21 cellular contexts compared by ENCODE assay signal in genomic region chr2:19505199-19506136, GRCh38.
DNase-seq lines count a peak whose midpoint lies in the region; ATAC-seq and TF ChIP-seq lines count a peak whose summit lies in the region.
"Had no signal": no experiment of that assay in that cellular context is flagged by ENCODE, and none has a peak within 500 bp of the region (broad histone marks: within the 10 kb centered on the region; RNA-seq: fewer than 3 reads in every experiment).

No MANE protein-coding gene starts in this region.

- no peaks in the 10 kb centered on the region for H3K27me3 Mint-ChIP-seq in progenitor cell of endocrine pancreas
- H3K27me3 Mint-ChIP-seq in CD8-positive, alpha-beta T cell (ENCODE audit: low read depth), result peaks cover 28% of the 10 kb centered on the region

- ATAC-seq in CD8-positive, alpha-beta T cell, result no peak

- peaks cover 25% of the 10 kb centered on the region for H3K9me3 Mint-ChIP-seq in progenitor cell of endocrine pancreas (ENCODE audit: low read depth)
- H3K9me3 Mint-ChIP-seq in CD8-positive, alpha-beta T cell, result no peaks in the 10 kb centered on the region
- H3K9me3 Mint-ChIP-seq: H9, neural crest cell had no signal

- 42 to 46% (median 44%) methylated on average over 5 of the region's 5 CpGs for WGBS in adrenal gland, 4 donors

- H3K36me3 ChIP-seq in adrenal gland (replicated peaks in 1 of 2), result no peaks in the 10 kb centered on the region
- H3K36me3 ChIP-seq in CD8-positive, alpha-beta T cell (ENCODE audit: insufficient read depth, low read length), result no peaks in the 10 kb centered on the region
- H3K36me3 ChIP-seq: colonic mucosa, upper lobe of left lung had no signal

- H3K36me3 Mint-ChIP-seq in progenitor cell of endocrine pancreas (ENCODE audit: insufficient read depth), result peaks cover 11% of the 10 kb centered on the region
- H3K36me3 Mint-ChIP-seq in CD8-positive, alpha-beta T cell, result no peaks in the 10 kb centered on the region
- H3K36me3 Mint-ChIP-seq: immature natural killer cell had no signal

- TF ChIP-seq CTCF in progenitor cell of endocrine pancreas (IDR thresholded peaks at IDR 0.05; ENCODE audit: unreplicated experiment) (no peak), adrenal gland (IDR thresholded peaks at IDR 0.05) (no peak)
- TF ChIP-seq CTCF in CD8-positive, alpha-beta T cell (IDR thresholded peaks at IDR 0.05), result no peak

- TF ChIP-seq POLR2A in adrenal gland (IDR thresholded peaks at IDR 0.05), result no peak

- H3K27ac ChIP-seq in adrenal gland, result no peak overlapping the region
- H3K27ac ChIP-seq in CD8-positive, alpha-beta T cell (ENCODE audit: low read depth, low read length), result no peak overlapping the region
- H3K27ac ChIP-seq: colonic mucosa, upper lobe of left lung had no signal

- peak overlapping the region; percentile 89 for H3K27ac Mint-ChIP-seq in progenitor cell of endocrine pancreas
- no peak overlapping the region for H3K27ac Mint-ChIP-seq in CD8-positive, alpha-beta T cell
- H3K27ac Mint-ChIP-seq: B cell, H9, immature natural killer cell had no signal

- peak; percentile 67 for DNase-seq in NCI-H146 treated with DMSO at 0.1 percent for 48 hours (lab: John Stamatoyannopoulos, UW; ENCODE audit: unreplicated experiment)
- DNase-seq in NCI-H146 (lab: John Stamatoyannopoulos, UW), result no peak
- DNase-seq in NCI-H1048 (lab: John Stamatoyannopoulos, UW), result peak; percentile 49
- peak; percentile 4 for DNase-seq in iris pigment epithelial cell (ENCODE audit: low read depth)
- DNase-seq in progenitor cell of endocrine pancreas (ENCODE audit: low spot score, unreplicated experiment), result no peak
- DNase-seq in adrenal gland, result no peak
- no peak for DNase-seq in CD8-positive, alpha-beta T cell
- DNase-seq in NCI-H345 treated with DMSO at 0.1 percent for 48 hours (lab: John Stamatoyannopoulos, UW; ENCODE audit: unreplicated experiment), result no peak
- DNase-seq: activated CD4-positive, alpha-beta T cell treated with anti-CD3 and anti-CD28 coated beads for 1 hour; activated gamma-delta T cell treated with Interleukin-2 at 50 U/mL for 16 hours; colonic mucosa; effector memory CD4-positive, alpha-beta T cell; foreskin fibroblast; H9; immature natural killer cell; Kasumi-1; NCI-H1092 treated with DMSO at 0.1 percent for 48 hours; T-helper 1 cell; upper lobe of left lung had no signal

- no peak overlapping the region for H3K4me3 Mint-ChIP-seq in progenitor cell of endocrine pancreas (ENCODE audit: low read depth)
- H3K4me3 Mint-ChIP-seq in CD8-positive, alpha-beta T cell, result no peak overlapping the region
- H3K4me3 Mint-ChIP-seq: B cell, H9, immature natural killer cell, neural crest cell had no signal

- peaks cover 3% of the 10 kb centered on the region for H3K27me3 ChIP-seq in adrenal gland
- H3K27me3 ChIP-seq in CD8-positive, alpha-beta T cell (ENCODE audit: insufficient read depth, low read length), result no peaks in the 10 kb centered on the region
- H3K27me3 ChIP-seq: colonic mucosa, upper lobe of left lung had no signal

- H3K4me1 Mint-ChIP-seq in progenitor cell of endocrine pancreas (ENCODE audit: low read depth), result peaks cover 36% of the 10 kb centered on the region
- no peaks in the 10 kb centered on the region for H3K4me1 Mint-ChIP-seq in CD8-positive, alpha-beta T cell (ENCODE audit: low read depth)
- H3K4me1 Mint-ChIP-seq: B cell, immature natural killer cell, neural crest cell had no signal

- POLR2A ChIA-PET in CD8-positive, alpha-beta T cell (lab: Charles Lee), result no interaction called here

- no peaks in the 10 kb centered on the region for H3K9me3 ChIP-seq in adrenal gland (replicated peaks in 1 of 3)
- H3K9me3 ChIP-seq in CD8-positive, alpha-beta T cell (ENCODE audit: low read length), result no peaks in the 10 kb centered on the region
- H3K9me3 ChIP-seq: colonic mucosa, upper lobe of left lung had no signal

- intact Hi-C loops in adrenal gland (cut with DNase I), result no loop called here
- intact Hi-C loops in CD8-positive, alpha-beta T cell (cut with DNase I, micrococcal nuclease), result no loop called here

- CTCF ChIA-PET in CD8-positive, alpha-beta T cell (lab: Charles Lee), result no interaction called here

- no peak overlapping the region for H3K4me3 ChIP-seq in adrenal gland
- H3K4me3 ChIP-seq in CD8-positive, alpha-beta T cell (ENCODE audit: low read depth, low read length), result no peak overlapping the region
- H3K4me3 ChIP-seq: colonic mucosa, upper lobe of left lung had no signal

- no peaks in the 10 kb centered on the region for H3K4me1 ChIP-seq in adrenal gland (replicated peaks in 1 of 2)
- no peaks in the 10 kb centered on the region for H3K4me1 ChIP-seq in CD8-positive, alpha-beta T cell (ENCODE audit: insufficient read depth, low read length)
- H3K4me1 ChIP-seq: colonic mucosa, upper lobe of left lung had no signal

Comparison
In these comparisons a context has a peak if more than half of its experiments do, and no peak if none do; other contexts are left out.
1. DNase-seq: peak in NCI-H146 treated with DMSO at 0.1 percent for 48 hours (single experiment), NCI-H1048 (single experiment) and iris pigment epithelial cell (single experiment); none in NCI-H146 (single experiment), progenitor cell of endocrine pancreas (single experiment), adrenal gland (0 of 7), CD8-positive, alpha-beta T cell (0 of 7) and NCI-H345 treated with DMSO at 0.1 percent for 48 hours (single experiment).